ENCODE assay signal across 19 cellular contexts in genomic region chr18:22074343-22075070, GRCh38.
"Had no signal": no experiment of that assay in that cellular context is flagged by ENCODE, and none has a peak within 500 bp of the region (broad histone marks: within the 10 kb centered on the region; RNA-seq: fewer than 3 reads in every experiment).

No MANE protein-coding gene starts in this region.

- H3K4me3 ChIP-seq: cardiac muscle cell, lower lobe of right lung, pancreas, stomach, upper lobe of left lung had no signal

- FAIRE-seq: pancreas, TTC549 had no signal

- H3K36me3 ChIP-seq: cardiac muscle cell, lower lobe of right lung, neutrophil, pancreas, stomach, upper lobe of left lung had no signal

- DNase-seq: activated CD4-positive, alpha-beta memory T cell treated with anti-CD3 and anti-CD28 coated beads for 36 hours; activated naive CD4-positive, alpha-beta T cell; activated naive CD8-positive, alpha-beta T cell treated with anti-CD3 and anti-CD28 coated beads for 36 hours; amygdala; foreskin keratinocyte; glutamatergic neuron; hypothalamus; left colon; lower lobe of right lung; natural killer cell; pancreas; stimulated activated CD4-positive, alpha-beta T cell treated with anti-CD3 and anti-CD28 coated beads, Interleukin-4, amount 100 ng/mL, for 24 hours; stomach; upper lobe of left lung had no signal

- H3K27ac ChIP-seq: cardiac muscle cell, foreskin keratinocyte, lower lobe of right lung, neutrophil, pancreas, stomach, upper lobe of left lung had no signal

- H3K27me3 ChIP-seq: cardiac muscle cell, foreskin keratinocyte, neutrophil, pancreas, stomach, upper lobe of left lung had no signal

- H3K9me3 ChIP-seq: lower lobe of right lung, neutrophil, pancreas, stomach, upper lobe of left lung had no signal

- ATAC-seq: foreskin keratinocyte; left colon; lower lobe of right lung; natural killer cell; sciatic nerve; stimulated activated effector memory CD8-positive, alpha-beta T cell treated with anti-CD3 and anti-CD28 coated beads, Interleukin-12 subunit alpha, Interleukin-12 subunit beta, amount 100 ng/mL, for 72 hours had no signal

- H3K4me1 ChIP-seq: foreskin keratinocyte, lower lobe of right lung, upper lobe of left lung had no signal
